In the genomic region with DNA sequence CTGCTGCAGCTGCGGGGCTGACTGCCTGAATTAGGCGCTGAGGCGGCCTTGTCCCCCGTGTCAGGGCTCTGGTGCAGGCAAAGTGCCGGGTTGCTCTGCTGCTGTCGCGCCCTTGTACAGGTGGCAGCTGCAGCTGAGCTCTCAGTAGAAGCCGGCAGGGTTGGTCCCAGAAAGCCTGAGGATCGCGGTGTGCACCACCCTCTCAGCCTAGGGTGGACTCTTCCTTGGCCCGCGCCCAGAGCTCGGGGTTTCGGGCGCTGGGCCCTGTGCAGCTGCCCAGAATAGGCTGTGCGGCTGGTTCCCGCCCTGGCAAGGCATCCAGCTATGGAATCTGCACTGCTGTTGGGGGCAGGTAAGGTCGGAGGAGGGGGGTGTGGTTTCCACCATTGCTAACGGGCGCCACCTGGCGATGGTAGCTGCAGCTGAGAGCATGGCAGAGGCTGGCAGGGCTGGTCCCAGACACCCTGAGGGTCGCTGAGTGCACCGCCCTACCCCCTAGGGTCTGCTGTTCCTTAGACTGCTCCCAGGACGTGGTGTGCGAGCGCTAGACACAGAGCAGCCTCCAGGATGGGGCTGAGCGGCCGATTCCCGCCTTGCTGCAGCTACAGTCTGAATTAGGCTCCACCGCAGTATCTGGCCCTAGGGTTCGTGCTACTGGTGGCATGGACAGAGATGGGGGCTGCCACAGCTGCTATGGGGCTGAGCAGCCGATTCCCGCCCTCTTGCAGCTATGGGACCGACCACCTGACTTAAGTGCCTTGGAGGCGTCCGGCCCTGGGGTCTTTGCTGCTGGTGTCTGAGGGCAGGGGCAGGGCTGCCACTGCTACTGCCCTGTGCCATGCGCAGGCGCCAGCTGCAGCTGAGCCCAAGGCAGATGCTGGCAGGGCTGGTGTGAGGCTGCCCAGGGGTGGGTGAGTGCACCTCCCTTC, we compare ENCODE assay signal across 8 cellular contexts.
DNase-seq lines count a peak whose midpoint lies in the region; ATAC-seq, FAIRE-seq and TF ChIP-seq lines count a peak whose summit lies in the region.
"Not testable (repeated sequence)": the region's sequence is repeated elsewhere in the genome, so short reads cannot be mapped to it uniquely, and the experiment has no call there.

No MANE protein-coding gene starts in this region.

- peak; percentile 82 for ATAC-seq in GM19351 (IDR thresholded peaks at IDR 0.05; ENCODE audit: unreplicated experiment)
- ATAC-seq in HG03159 (IDR thresholded peaks at IDR 0.05; ENCODE audit: unreplicated experiment), result peak; percentile 84
- peak; percentile 91 to 92 for ATAC-seq in activated CD4-positive, CD25-positive, alpha-beta regulatory T cell treated with anti-CD3 and anti-CD28 coated beads, Interleukin-2, amount 50 U/mL, for 24 hours

- H3K36me3 ChIP-seq in BLaER1 treated with 17β-estradiol and CSF1 and Interleukin-3, amounts not matched to agents 10 nM and 100 nM; kidney (ENCODE audit: control insufficient read depth in 1 of 2, insufficient read depth in 2 of 2, low read length in 2 of 2): not testable (repeated sequence)

- H3K9ac ChIP-seq in BLaER1 treated with 17β-estradiol and CSF1 and Interleukin-3, amounts not matched to agents 10 nM and 100 nM; kidney (ENCODE audit: low read length in 2 of 2): not testable (repeated sequence)

- peak; percentile 40 for TF ChIP-seq CTCF in kidney (IDR thresholded peaks at IDR 0.05; ENCODE audit: borderline replicate concordance, extremely low read depth, insufficient read depth)

- H3K4me1 ChIP-seq in BLaER1 treated with 17β-estradiol and CSF1 and Interleukin-3, amounts not matched to agents 10 nM and 100 nM, result peaks cover 17 to 41% (median 25%) of the 10 kb centered on the region in 10 experiments; a peak in 18 of 20 replicates
- H3K4me1 ChIP-seq in kidney (ENCODE audit: control insufficient read depth in 1 of 2, insufficient read depth in 1 of 2, low read depth in 1 of 2, low read length in 2 of 2), result not testable (repeated sequence)

- peaks cover 0 to 30% (median 10%) of the 10 kb centered on the region in 11 experiments; a peak in 17 of 22 replicates for H3K9me3 ChIP-seq in BLaER1 treated with 17β-estradiol and CSF1 and Interleukin-3, amounts not matched to agents 10 nM and 100 nM (replicated peaks in 1 of 11)
- H3K9me3 ChIP-seq in kidney (ENCODE audit: control insufficient read depth in 1 of 2, low read length in 2 of 2), result not testable (repeated sequence)

- H3K27me3 ChIP-seq in BLaER1 treated with 17β-estradiol and CSF1 and Interleukin-3, amounts not matched to agents 10 nM and 100 nM, result peaks cover 0 to 11% (median 5%) of the 10 kb centered on the region in 11 experiments; a peak in 7 of 22 replicates

- not testable (repeated sequence) for H4K20me1 ChIP-seq in BLaER1 treated with 17β-estradiol and CSF1 and Interleukin-3, amounts not matched to agents 10 nM and 100 nM

- not testable (repeated sequence) for H3K27ac ChIP-seq in BLaER1 treated with 17β-estradiol and CSF1 and Interleukin-3, amounts not matched to agents 10 nM and 100 nM; kidney (ENCODE audit: low read depth in 2 of 2, low read length in 2 of 2)

- intact Hi-C loops in kidney (cut with DNase I), result not testable (repeated sequence)

- H3K4me3 ChIP-seq in BLaER1 treated with 17β-estradiol and CSF1 and Interleukin-3, amounts not matched to agents 10 nM and 100 nM, result not testable (repeated sequence)
- peak overlapping the region in 1 of 2 donors; percentile 41 for H3K4me3 ChIP-seq in kidney (ENCODE audit: low read length in 2 of 2)

- H3K4me2 ChIP-seq in BLaER1 treated with 17β-estradiol and CSF1 and Interleukin-3, amounts not matched to agents 10 nM and 100 nM, result peak overlapping the region in 7 of 11 experiments; percentile 15 to 79 (median 61); a peak in 11 of 22 replicates

- DNase-seq in NCI-H2171 treated with DMSO at 0.1 percent for 48 hours (lab: John Stamatoyannopoulos, UW) (peak; percentile 94), cerebellar cortex (ENCODE audit: low spot score) (peak; percentile 43), kidney (peak; percentile 85)
- DNase-seq in stimulated activated CD4-positive, alpha-beta T cell treated with anti-CD3 and anti-CD28 coated beads, Interleukin-12 subunit alpha, Interleukin-12 subunit beta, amount 100 ng/mL, for 4 hours, result peak; percentile 50

- not testable (repeated sequence) for FAIRE-seq in kidney (lab: Jason Lieb, UNC)

Comparison
In these comparisons a context has a peak if more than half of its experiments do, and no peak if none do; other contexts are left out.
1. DNase-seq: peak in every context shown above with its lines; median percentile 94 in NCI-H2171 treated with DMSO at 0.1 percent for 48 hours; 85 in kidney; 50 in stimulated activated CD4-positive, alpha-beta T cell treated with anti-CD3 and anti-CD28 coated beads, Interleukin-12 subunit alpha, Interleukin-12 subunit beta, amount 100 ng/mL, for 4 hours; 43 in cerebellar cortex.